Comparison of ENCODE assay signal across 8 cellular contexts in genomic region chr15:34969340-34970097, GRCh38. TPM values are rescaled to one million over a fixed set of nuclear protein-coding genes. Genes with fewer than 3 reads are reported as not detected.
DNase-seq lines count a peak whose midpoint lies in the region; ATAC-seq lines count a peak whose summit lies in the region.

TSS of gene AQR (minus strand) at chr15:34969742. CDS start at chr15:34969613, 129 bp downstream.

- no peaks in the 10 kb centered on the region for H3K9me3 Mint-ChIP-seq in IgD-negative memory B cell

- peak; percentile 99 for ATAC-seq in GM21529 (IDR thresholded peaks at IDR 0.05; ENCODE audit: unreplicated experiment)

- peaks cover 29 to 36% (median 34%) of the 10 kb centered on the region in 3 donors for H3K4me1 Mint-ChIP-seq in IgD-negative memory B cell

- H3K27me3 Mint-ChIP-seq in IgD-negative memory B cell = no peaks in the 10 kb centered on the region

- DNase-seq in DMS153 treated with DMSO at 0.1 percent for 48 hours (lab: John Stamatoyannopoulos, UW; ENCODE audit: unreplicated experiment) (peak; percentile 37), OCI-M1 (lab: John Stamatoyannopoulos, UW) (peak; percentile 98), activated T-cell treated with anti-CD3 and anti-CD28 coated beads for 24 hours (ENCODE audit: low read depth) (peak; percentile 89), epithelial cell of prostate (ENCODE audit: low read depth, low spot score) (peak; percentile 90), mucosa of gallbladder (ENCODE audit: low spot score) (peak; percentile 96)
- DNase-seq in stimulated activated CD8-positive, alpha-beta memory T cell treated with anti-CD3 and anti-CD28 coated beads, Interleukin-4, amount 100 ng/mL, for 4 hours (ENCODE audit: low read depth in 2 of 2, low spot score in 1 of 2) = peak; percentile 75 to 83

- H3K27ac ChIP-seq in epithelial cell of prostate = peak within 1 kb of the TSS; percentile 65

- H3K4me3 Mint-ChIP-seq in IgD-negative memory B cell = peak within 1 kb of the TSS; percentile 97 to 100 (median 98)

- peak within 1 kb of the TSS; percentile 85 to 97 (median 96) for H3K27ac Mint-ChIP-seq in IgD-negative memory B cell

- peaks cover 4% of the 10 kb centered on the region for H3K36me3 Mint-ChIP-seq in IgD-negative memory B cell

RNA-seq across cellular contexts. Expression of gene AQR, which starts in this region (rescaled TPM):
- 11.1 TPM for polyA plus RNA-seq in IgD-negative memory B cell
- total RNA-seq in mucosa of gallbladder = 20.8 TPM

Comparison
In these comparisons a context has a peak if more than half of its experiments do, and no peak if none do; other contexts are left out.
1. Peak in every context shown above with its lines: DNase-seq, ATAC-seq and H3K27ac ChIP-seq.
2. DNase-seq: peak in every context shown above with its lines; median percentile 98 in OCI-M1; 96 in mucosa of gallbladder; 90 in epithelial cell of prostate; 89 in activated T-cell treated with anti-CD3 and anti-CD28 coated beads for 24 hours; 79 in stimulated activated CD8-positive, alpha-beta memory T cell treated with anti-CD3 and anti-CD28 coated beads, Interleukin-4, amount 100 ng/mL, for 4 hours; 37 in DMS153 treated with DMSO at 0.1 percent for 48 hours.